In the genomic region with DNA sequence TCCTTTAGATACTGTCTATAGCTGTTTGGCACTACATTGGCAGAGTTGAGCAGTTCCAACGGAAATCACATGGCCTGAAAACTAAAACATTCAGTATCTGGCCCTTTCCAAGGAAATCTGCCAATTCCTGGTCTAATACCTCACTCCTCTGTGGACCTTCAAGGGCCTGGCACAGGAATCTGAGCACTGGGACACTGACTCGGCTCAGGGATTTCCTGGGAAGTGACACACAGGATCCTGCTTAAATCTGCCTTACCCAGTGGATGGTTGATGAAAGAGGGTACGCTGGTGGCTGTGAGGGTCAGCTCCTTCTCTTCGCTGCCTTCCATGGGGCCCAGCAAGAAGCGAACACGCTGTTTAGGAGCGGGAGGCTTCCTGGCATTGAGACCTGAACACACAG, we compare ENCODE assay signal across 8 cellular contexts. TPM values are rescaled to one million over a fixed set of nuclear protein-coding genes. Genes with fewer than 3 reads are reported as not detected.
A peak's percentile ranks its signal among the peaks of the same experiment; 100 is the strongest.
DNase-seq lines count a peak whose midpoint lies in the region; ATAC-seq, FAIRE-seq and TF ChIP-seq lines count a peak whose summit lies in the region.

No MANE protein-coding gene starts in this region.

- no peak for FAIRE-seq in GM12892 (lab: Jason Lieb, UNC)

- 40 to 82% methylated on average over 1 to 6 of the region's 7 CpGs for WGBS in gastroesophageal sphincter (ENCODE audit: low coverage in 1 of 2), 2 donors

- H3K36me3 Mint-ChIP-seq in progenitor cell of endocrine pancreas (ENCODE audit: insufficient read depth): peaks cover 2% of the 10 kb centered on the region

- no peaks in the 10 kb centered on the region for H3K9me3 Mint-ChIP-seq in progenitor cell of endocrine pancreas (ENCODE audit: low read depth)

- TF ChIP-seq CTCF in epithelial cell of esophagus (IDR thresholded peaks at IDR 0.05; ENCODE audit: insufficient read depth, low read depth, low read length, missing control alignments) (no peak), progenitor cell of endocrine pancreas (IDR thresholded peaks at IDR 0.05; ENCODE audit: unreplicated experiment) (no peak), gastroesophageal sphincter (IDR thresholded peaks at IDR 0.05) (no peak)

- H3K27ac ChIP-seq in gastroesophageal sphincter: no peak overlapping the region

- peaks cover 0 to 46% (median 15%) of the 10 kb centered on the region in 3 donors for H3K4me1 ChIP-seq in gastroesophageal sphincter

- H3K27me3 Mint-ChIP-seq in progenitor cell of endocrine pancreas: no peaks in the 10 kb centered on the region

- no peak for TF ChIP-seq EP300 in gastroesophageal sphincter (IDR thresholded peaks at IDR 0.05)

- DNase-seq in RKO (ENCODE audit: low spot score): peak; percentile 52
- DNase-seq in epithelial cell of esophagus (ENCODE audit: low read depth): no peak
- DNase-seq in progenitor cell of endocrine pancreas (ENCODE audit: low spot score, unreplicated experiment): no peak
- no peak for DNase-seq in GM12892 (ENCODE audit: insufficient read length)
- DNase-seq in NOMO-1 (lab: John Stamatoyannopoulos, UW; ENCODE audit: unreplicated experiment in 2 of 2): no peak
- no peak for DNase-seq in RPMI8226

- no peak overlapping the region for H3K27ac Mint-ChIP-seq in progenitor cell of endocrine pancreas

- H3K36me3 ChIP-seq in gastroesophageal sphincter: peaks cover 0 to 68% of the 10 kb centered on the region in 2 donors

- peak overlapping the region; percentile 98 for H3K4me3 Mint-ChIP-seq in progenitor cell of endocrine pancreas (ENCODE audit: low read depth)

- ATAC-seq in gastroesophageal sphincter: no peak

- H3K9me3 ChIP-seq in gastroesophageal sphincter: no peaks in the 10 kb centered on the region

- TF ChIP-seq POLR2A in GM12892 (IDR thresholded peaks at IDR 0.05; ENCODE audit: low read depth, low read length): no peak
- TF ChIP-seq POLR2A in gastroesophageal sphincter (IDR thresholded peaks at IDR 0.05): no peak

- no peaks in the 10 kb centered on the region for H3K27me3 ChIP-seq in gastroesophageal sphincter

- H3K4me1 Mint-ChIP-seq in progenitor cell of endocrine pancreas (ENCODE audit: low read depth): peaks cover 8% of the 10 kb centered on the region

- H3K4me3 ChIP-seq in GM08714 (ENCODE audit: low read length) (peak overlapping the region; percentile 91), epithelial cell of esophagus (ENCODE audit: low read length) (peak overlapping the region; percentile 98), gastroesophageal sphincter (peak overlapping the region in 1 of 2 donors; percentile 97)

RNA-seq across cellular contexts. Expression of a gene that starts 0.9 kb away (rescaled TPM):
- total RNA-seq in progenitor cell of endocrine pancreas (29.2 and 31.6 TPM in 2 replicates), gastroesophageal sphincter (10 to 100 TPM in 1 of 4 donors, 1 to 10 TPM in 3; 5.1 to 11.4 (median 7.5) TPM)
- 24.5 TPM for polyA plus RNA-seq in GM12892 (2012; ENCODE audit: missing spikeins)

RNA-seq across cellular contexts. Expression of a gene that starts 1.3 kb away (rescaled TPM):
- total RNA-seq in progenitor cell of endocrine pancreas: 64.5 and 68.5 TPM in 2 replicates
- polyA plus RNA-seq in GM12892 (2012; ENCODE audit: missing spikeins): 24.3 TPM
- total RNA-seq in gastroesophageal sphincter: 10 to 100 TPM; 25.8 to 40.5 (median 31.8) TPM

RNA-seq across cellular contexts. Expression of a gene that starts 19.0 kb away (rescaled TPM):
- 26.4 and 28.3 TPM in 2 replicates for total RNA-seq in progenitor cell of endocrine pancreas
- polyA plus RNA-seq in GM12892 (2012; ENCODE audit: missing spikeins): 2.8 TPM
- 10 to 100 TPM; 14.3 to 34.3 (median 20.4) TPM for total RNA-seq in gastroesophageal sphincter

RNA-seq across cellular contexts. Expression of a gene that starts 45.3 kb away (rescaled TPM):
- 18.8 and 20.7 TPM in 2 replicates for total RNA-seq in progenitor cell of endocrine pancreas
- polyA plus RNA-seq in GM12892 (2012; ENCODE audit: missing spikeins): 21.3 TPM
- 10 to 100 TPM; 18.2 to 27.5 (median 24.5) TPM for total RNA-seq in gastroesophageal sphincter

RNA-seq across cellular contexts. Expression of a gene that starts 45.5 kb away (rescaled TPM):
- 87.0 and 108 TPM in 2 replicates for total RNA-seq in progenitor cell of endocrine pancreas
- 21.9 TPM for polyA plus RNA-seq in GM12892 (2012; ENCODE audit: missing spikeins)
- total RNA-seq in gastroesophageal sphincter: 100 to 1,000 TPM in 1 of 4 donors, 10 to 100 TPM in 3; 71.1 to 130 (median 83.1) TPM
